1 cellular context compared by ENCODE assay signal in genomic region chr22:21628386-21629261, GRCh38.
A peak's percentile ranks its signal among the peaks of the same experiment; 100 is the strongest.
TF ChIP-seq lines count a peak whose summit lies in the region.

No MANE protein-coding gene starts in this region.

TF ChIP-seq in K562, 482 proteins besides CTCF, POLR2A, EP300 and RAD21:
- peak; percentile 99 for TF ChIP-seq STAT6 (CRISPR knock-in tag; IDR thresholded peaks at IDR 0.05)
- peak; percentile 6; the same call in 1 of the 2 replicates for TF ChIP-seq JUND (IDR thresholded peaks at IDR 0.05; ENCODE audit: borderline replicate concordance, low read depth, low read length)
- no peak for TF ChIP-seq JUND (tag; IDR thresholded peaks at IDR 0.05; ENCODE audit: borderline replicate concordance, low read depth, low read length)
- TF ChIP-seq MAZ (CRISPR knock-in tag; conservative IDR thresholded peaks at IDR 0.05 in 1 of 2, IDR thresholded peaks at IDR 0.05 in 1 of 2), result no peak
- peak; percentile 40; the same call in 1 of the 2 replicates for TF ChIP-seq MAFK (IDR thresholded peaks at IDR 0.05; ENCODE audit: low read length)
- TF ChIP-seq ZNF764 (CRISPR knock-in tag; IDR thresholded peaks at IDR 0.05; ENCODE audit: low read depth), result no peak
- TF ChIP-seq GTF2F1 (IDR thresholded peaks at IDR 0.05; ENCODE audit: low read depth, low read length), result peak; percentile 60; the same call in 1 of the 2 replicates
- no peak for TF ChIP-seq TAL1 (IDR thresholded peaks at IDR 0.05)
- no peak for TF ChIP-seq HLTF (IDR thresholded peaks at IDR 0.05)
- no peak for TF ChIP-seq ZNF778 (CRISPR knock-in tag; IDR thresholded peaks at IDR 0.05)
- no peak for TF ChIP-seq TFAM (CRISPR knock-in tag; conservative IDR thresholded peaks at IDR 0.05)
- TF ChIP-seq TBL1XR1 (IDR thresholded peaks at IDR 0.05; ENCODE audit: low read length in 2 of 2), result peak in 1 of 2 experiments; percentile 58; a peak in 2 of 4 replicates
- no peak for TF ChIP-seq ZNF445 (CRISPR knock-in tag; IDR thresholded peaks at IDR 0.05; ENCODE audit: low read depth)
- TF ChIP-seq JUN (IDR thresholded peaks at IDR 0.05; ENCODE audit: borderline replicate concordance, low read depth, low read length), result 0 out of 2 replicates have a peak, but pooled peaks have one; percentile 53
- TF ChIP-seq JUN (CRISPR knock-in tag; IDR thresholded peaks at IDR 0.05; ENCODE audit: borderline replicate concordance), result no peak
- TF ChIP-seq CHD2 (IDR thresholded peaks at IDR 0.05; ENCODE audit: low read depth, low read length), result peak; percentile 55; the same call in 1 of the 2 replicates
- TF ChIP-seq MYC (IDR thresholded peaks at IDR 0.05; ENCODE audit: low read depth, low read length), result peak; percentile 93
- TF ChIP-seq MYC (CRISPR knock-in tag; IDR thresholded peaks at IDR 0.05; ENCODE audit: borderline replicate concordance, low read depth), result no peak
- no peak for TF ChIP-seq ETS1 (conservative IDR thresholded peaks at IDR 0.05; ENCODE audit: control insufficient read depth, low read depth, low read length)
- TF ChIP-seq BCOR (IDR thresholded peaks at IDR 0.05), result no peak
- TF ChIP-seq POLR2AphosphoS2 (IDR thresholded peaks at IDR 0.05; ENCODE audit: low read length), result peak; percentile 81
- no peak for TF ChIP-seq E2F5 (CRISPR knock-in tag; IDR thresholded peaks at IDR 0.05)
- no peak for TF ChIP-seq TBP (optimal IDR thresholded peaks at IDR 0.05; ENCODE audit: low read depth, low read length)
- peak; percentile 62 for TF ChIP-seq BHLHE40 (IDR thresholded peaks at IDR 0.05; ENCODE audit: low read length)
- TF ChIP-seq ESRRA (IDR thresholded peaks at IDR 0.05; ENCODE audit: borderline replicate concordance, low read depth), result no peak
- TF ChIP-seq SREBF1 (IDR thresholded peaks at IDR 0.05; ENCODE audit: borderline replicate concordance, low read depth, low read length), result no peak
- no peak for TF ChIP-seq ZFP30 (CRISPR knock-in tag; IDR thresholded peaks at IDR 0.05; ENCODE audit: borderline replicate concordance)
- TF ChIP-seq GMEB1 (CRISPR knock-in tag; IDR thresholded peaks at IDR 0.05), result no peak
- peak; percentile 8; the same call in 1 of the 2 replicates for TF ChIP-seq MXI1 (IDR thresholded peaks at IDR 0.05; ENCODE audit: low read depth, low read length)
- peak; percentile 44; the same call in 1 of the 2 replicates for TF ChIP-seq SMC3 (conservative IDR thresholded peaks at IDR 0.05; ENCODE audit: insufficient read depth, low read depth, low read length)
- peak in 1 of 2 experiments; percentile 32; a peak in 2 of 4 replicates for TF ChIP-seq RCOR1 (IDR thresholded peaks at IDR 0.05; ENCODE audit: borderline replicate concordance in 1 of 2, low read depth in 2 of 2, low read length in 2 of 2)
- TF ChIP-seq ZNF384 (IDR thresholded peaks at IDR 0.05; ENCODE audit: low read depth, low read length), result peak; percentile 47; the same call in 1 of the 2 replicates
- TF ChIP-seq ZNF780A (CRISPR knock-in tag; IDR thresholded peaks at IDR 0.05), result no peak
- TF ChIP-seq ZFX (CRISPR knock-in tag; IDR thresholded peaks at IDR 0.05), result no peak
- no peak for TF ChIP-seq IFI16 (CRISPR knock-in tag; IDR thresholded peaks at IDR 0.05)
- no peak for TF ChIP-seq ZNF444 (CRISPR knock-in tag; IDR thresholded peaks at IDR 0.05)
- no peak for TF ChIP-seq MAFG (tag; conservative IDR thresholded peaks at IDR 0.05)
- TF ChIP-seq CBFA2T3 (IDR thresholded peaks at IDR 0.05), result no peak
- peak in 1 of 2 experiments; percentile 69; a peak in 2 of 4 replicates for TF ChIP-seq MLX (CRISPR knock-in tag; conservative IDR thresholded peaks at IDR 0.05)
- TF ChIP-seq ZNF398 (CRISPR knock-in tag; IDR thresholded peaks at IDR 0.05), result no peak
- TF ChIP-seq TARDBP (IDR thresholded peaks at IDR 0.05), result no peak
TF ChIP-seq in K562: peak in this region for 15.
